Comparison of ENCODE assay signal across 22 cellular contexts in the genomic region with DNA sequence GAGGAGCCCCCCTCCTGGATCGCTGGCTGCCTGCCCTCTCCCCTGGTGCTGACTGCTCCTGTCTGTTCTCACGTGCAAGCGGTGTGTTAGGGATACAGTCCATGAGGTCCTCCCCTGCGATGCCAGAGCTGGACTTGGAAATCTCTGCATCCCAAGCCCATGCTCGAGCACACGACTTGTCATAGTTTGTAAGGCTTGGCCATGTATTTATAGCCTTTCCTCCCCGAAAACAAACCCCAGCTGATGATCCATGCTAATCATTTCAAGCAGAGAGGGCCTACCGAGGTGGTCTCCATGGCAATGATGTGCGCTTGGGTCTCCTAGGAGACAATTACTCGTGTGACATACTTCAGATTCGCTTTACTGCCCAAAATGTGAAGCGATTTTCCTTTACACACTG.
"Had no signal": no experiment of that assay in that cellular context is flagged by ENCODE, and none has a peak within 500 bp of the region (broad histone marks: within the 10 kb centered on the region; RNA-seq: fewer than 3 reads in every experiment).

No MANE protein-coding gene starts in this region.

- H3K27ac Mint-ChIP-seq: activated CD4-positive, alpha-beta T cell treated with anti-CD3 and anti-CD28 coated beads for 36 hours; activated CD8-positive, alpha-beta memory T cell treated with anti-CD3 and anti-CD28 coated beads, Interleukin-2, amount 10 ng/mL, durations not matched to agents 7 days and 5 days; activated naive CD8-positive, alpha-beta T cell treated with anti-CD3 and anti-CD28 coated beads for 36 hours; activated T-helper 17 cell treated with anti-CD3 and anti-CD28 coated beads, Interleukin-2, amount 50 U/mL, for 72 hours; memory B cell; stimulated activated effector memory CD8-positive, alpha-beta T cell treated with anti-CD3 and anti-CD28 coated beads, Interleukin-12 subunit alpha, Interleukin-12 subunit beta, amount 100 ng/mL, for 72 hours; T-helper 2 cell treated with Interferon-gamma antibody and Interleukin-4, amounts not matched to agents 5 μg/mL and 100 μg/mL, for 36 hours had no signal

- H3K27me3 Mint-ChIP-seq: activated CD8-positive, alpha-beta memory T cell treated with anti-CD3 and anti-CD28 coated beads, Interleukin-2, amount 10 ng/mL, durations not matched to agents 7 days and 5 days had no signal

- H3K4me1 ChIP-seq: colonic mucosa, heart right ventricle, pancreas, stomach had no signal

- H3K4me3 Mint-ChIP-seq: activated CD4-positive, alpha-beta T cell treated with anti-CD3 and anti-CD28 coated beads for 36 hours; activated CD8-positive, alpha-beta memory T cell treated with anti-CD3 and anti-CD28 coated beads, Interleukin-2, amount 10 ng/mL, durations not matched to agents 7 days and 5 days; activated naive CD8-positive, alpha-beta T cell treated with anti-CD3 and anti-CD28 coated beads for 36 hours; activated T-helper 17 cell treated with anti-CD3 and anti-CD28 coated beads, Interleukin-2, amount 50 U/mL, for 72 hours; memory B cell; stimulated activated effector memory CD8-positive, alpha-beta T cell treated with anti-CD3 and anti-CD28 coated beads, Interleukin-12 subunit alpha, Interleukin-12 subunit beta, amount 100 ng/mL, for 72 hours; T-helper 2 cell treated with Interferon-gamma antibody and Interleukin-4, amounts not matched to agents 5 μg/mL and 100 μg/mL, for 36 hours had no signal

- H3K36me3 ChIP-seq: colonic mucosa, heart right ventricle, neutrophil, pancreas, stomach, thoracic aorta had no signal

- H3K9me3 ChIP-seq: colonic mucosa, heart right ventricle, neutrophil, pancreas, stomach, thoracic aorta had no signal

- ATAC-seq: activated CD4-positive, alpha-beta T cell treated with anti-CD3 and anti-CD28 coated beads for 36 hours; activated CD8-positive, alpha-beta memory T cell treated with anti-CD3 and anti-CD28 coated beads, Interleukin-2, amount 10 ng/mL, durations not matched to agents 7 days and 5 days; activated T-helper 17 cell treated with anti-CD3 and anti-CD28 coated beads, Interleukin-2, amount 50 U/mL, for 72 hours; pancreas; sciatic nerve; stimulated activated effector memory CD8-positive, alpha-beta T cell treated with anti-CD3 and anti-CD28 coated beads, Interleukin-12 subunit alpha, Interleukin-12 subunit beta, amount 100 ng/mL, for 72 hours had no signal

- H3K9me3 Mint-ChIP-seq: activated naive CD8-positive, alpha-beta T cell treated with anti-CD3 and anti-CD28 coated beads for 36 hours; activated T-helper 17 cell treated with anti-CD3 and anti-CD28 coated beads, Interleukin-2, amount 50 U/mL, for 72 hours; T-helper 2 cell treated with Interferon-gamma antibody and Interleukin-4, amounts not matched to agents 5 μg/mL and 100 μg/mL, for 36 hours had no signal

- H3K4me1 Mint-ChIP-seq: activated CD4-positive, alpha-beta T cell treated with anti-CD3 and anti-CD28 coated beads for 36 hours; activated CD8-positive, alpha-beta memory T cell treated with anti-CD3 and anti-CD28 coated beads, Interleukin-2, amount 10 ng/mL, durations not matched to agents 7 days and 5 days; activated naive CD8-positive, alpha-beta T cell treated with anti-CD3 and anti-CD28 coated beads for 36 hours; activated T-helper 17 cell treated with anti-CD3 and anti-CD28 coated beads, Interleukin-2, amount 50 U/mL, for 72 hours; memory B cell; stimulated activated effector memory CD8-positive, alpha-beta T cell treated with anti-CD3 and anti-CD28 coated beads, Interleukin-12 subunit alpha, Interleukin-12 subunit beta, amount 100 ng/mL, for 72 hours had no signal

- H3K36me3 Mint-ChIP-seq: activated CD8-positive, alpha-beta memory T cell treated with anti-CD3 and anti-CD28 coated beads, Interleukin-2, amount 10 ng/mL, durations not matched to agents 7 days and 5 days; activated naive CD8-positive, alpha-beta T cell treated with anti-CD3 and anti-CD28 coated beads for 36 hours; memory B cell; stimulated activated effector memory CD8-positive, alpha-beta T cell treated with anti-CD3 and anti-CD28 coated beads, Interleukin-12 subunit alpha, Interleukin-12 subunit beta, amount 100 ng/mL, for 72 hours had no signal

- H3K27me3 ChIP-seq: colonic mucosa, neutrophil, stomach had no signal

- H3K4me3 ChIP-seq: colonic mucosa, heart right ventricle, pancreas, smooth muscle cell, stomach, thoracic aorta had no signal

- DNase-seq: activated CD4-positive, alpha-beta T cell treated with anti-CD3 and anti-CD28 coated beads for 36 hours; activated CD4-positive, alpha-beta T cell treated with anti-CD3 and anti-CD28 coated beads, Interleukin-2, amount 50 U/mL, for 48 hours; activated CD8-positive, alpha-beta memory T cell treated with anti-CD3 and anti-CD28 coated beads, Interleukin-2, amount 10 ng/mL, durations not matched to agents 7 days and 5 days; activated naive CD4-positive, alpha-beta T cell; activated naive CD8-positive, alpha-beta T cell treated with anti-CD3 and anti-CD28 coated beads for 36 hours; amniotic stem cell; central memory CD4-positive, alpha-beta T cell; colonic mucosa; heart right ventricle; pancreas; stimulated activated CD4-positive, alpha-beta T cell treated with anti-CD3 and anti-CD28 coated beads, Interleukin-4, amount 100 ng/mL, for 1 hour; stomach had no signal

- FAIRE-seq: frontal cortex, pancreas, TTC549 had no signal

- H3K27ac ChIP-seq: colonic mucosa, heart right ventricle, neutrophil, pancreas, stomach, thoracic aorta had no signal
